ENCODE assay signal across 10 cellular contexts in genomic region chr2:161416294-161416632, GRCh38. TPM values are rescaled to one million over a fixed set of nuclear protein-coding genes. Genes with fewer than 3 reads are reported as not detected.
DNase-seq lines count a peak whose midpoint lies in the region; ATAC-seq, FAIRE-seq and TF ChIP-seq lines count a peak whose summit lies in the region.
"Had no signal": no experiment of that assay in that cellular context is flagged by ENCODE, and none has a peak within 500 bp of the region (broad histone marks: within the 10 kb centered on the region; RNA-seq: fewer than 3 reads in every experiment).

Gene TBR1 (plus strand): TSS chr2:161416297. CDS start chr2:161416411, 114 bp downstream.

- H3K79me2 ChIP-seq in HepG2 (ENCODE audit: insufficient read depth, low read length), result no peaks in the 10 kb centered on the region

- H3K9ac ChIP-seq in HepG2 (ENCODE audit: insufficient read depth, low read depth, low read length), result no peak within 1 kb of the TSS

- DNase-seq in HepG2 (ENCODE audit: low spot score), result no peak
- DNase-seq in right lobe of liver, result no peak
- DNase-seq in activated T-cell treated with anti-CD3 and anti-CD28 coated beads, Interleukin-2, amount 50 U/mL, for 72 hours, result peak in 1 of 2 donors; percentile 1
- DNase-seq in vagina (ENCODE audit: extremely low spot score in 2 of 2), result no peak
- no peak for DNase-seq in NCI-H1048 (lab: John Stamatoyannopoulos, UW)
- no peak for DNase-seq in NCI-H345 treated with DMSO at 0.1 percent for 48 hours (lab: John Stamatoyannopoulos, UW; ENCODE audit: unreplicated experiment)

- H3K27me3 ChIP-seq in HepG2 (ENCODE audit: control insufficient read depth in 1 of 2, insufficient read depth in 2 of 2, low read length in 2 of 2), result peaks cover 18 to 64% of the 10 kb centered on the region in 2 experiments
- H3K27me3 ChIP-seq in right lobe of liver, result peaks cover 4 to 20% of the 10 kb centered on the region in 2 donors
- H3K27me3 ChIP-seq in vagina, result peaks cover 7% of the 10 kb centered on the region

- peak within 1 kb of the TSS; percentile 47 to 76 (median 68) for H3K4me3 ChIP-seq in HepG2 (replicated peaks in 1 of 3; ENCODE audit: insufficient read depth in 1 of 3, low read depth in 2 of 3, low read length in 3 of 3)
- no peak within 1 kb of the TSS for H3K4me3 ChIP-seq in right lobe of liver
- H3K4me3 ChIP-seq in iPS-18c (ENCODE audit: insufficient read depth, low read depth, low read length), result peak within 1 kb of the TSS; percentile 29; the same call in 1 of the 2 replicates
- peak within 1 kb of the TSS; percentile 31 to 43 for H3K4me3 ChIP-seq in vagina

- H3K4me1 Mint-ChIP-seq in activated T-cell treated with anti-CD3 and anti-CD28 coated beads, Interleukin-2, amount 50 U/mL, for 72 hours (ENCODE audit: low read depth), result peaks cover 62% of the 10 kb centered on the region

- TF ChIP-seq EP300 in HepG2 (IDR thresholded peaks at IDR 0.05; ENCODE audit: low read depth in 2 of 2, low read length in 2 of 2), result no peak
- TF ChIP-seq EP300 in HepG2 (CRISPR knock-in tag; IDR thresholded peaks at IDR 0.05; ENCODE audit: borderline replicate concordance), result no peak

- BruUV-seq in HepG2 (replicated peaks; lab: Mats Ljungman, UMichigan), result no TSS peak

- TF ChIP-seq POLR2A in HepG2 (IDR thresholded peaks at IDR 0.05; ENCODE audit: insufficient read depth in 1 of 2, low read depth in 2 of 2, low read length in 2 of 2) (no peak), right lobe of liver (IDR thresholded peaks at IDR 0.05) (no peak), vagina (IDR thresholded peaks at IDR 0.05) (no peak)

- POLR2A ChIA-PET in HepG2 (lab: Yijun Ruan, JAX), result no interaction called here

- peak within 1 kb of the TSS; percentile 67 for H3K27ac Mint-ChIP-seq in activated T-cell treated with anti-CD3 and anti-CD28 coated beads, Interleukin-2, amount 50 U/mL, for 72 hours

- in situ Hi-C loops in HepG2 (cut with HindIII; ENCODE audit: extremely low pct_ligation_motif_present, low pct_unique_long_range_greater_than_20kb), result no loop called here

- peaks cover 74% of the 10 kb centered on the region for H3K27me3 Mint-ChIP-seq in activated T-cell treated with anti-CD3 and anti-CD28 coated beads, Interleukin-2, amount 50 U/mL, for 72 hours (ENCODE audit: low read depth)

- peak within 1 kb of the TSS; percentile 92 for H3K4me2 ChIP-seq in HepG2 (ENCODE audit: low read depth, low read length)

- H3K4me1 ChIP-seq in HepG2 (ENCODE audit: insufficient read depth, low read length) (peaks cover 44% of the 10 kb centered on the region), right lobe of liver (peaks cover 0 to 34% (median 5%) of the 10 kb centered on the region in 4 donors), vagina (peaks cover 46% of the 10 kb centered on the region)

- H2AFZ ChIP-seq in HepG2 (ENCODE audit: low read length), result peak within 1 kb of the TSS; percentile 17

- H3K36me3 ChIP-seq in HepG2 (replicated peaks in 1 of 2; ENCODE audit: control insufficient read depth in 1 of 2, insufficient read depth in 2 of 2, low read length in 2 of 2), result no peaks in the 10 kb centered on the region; a peak in 1 of 5 replicates
- no peaks in the 10 kb centered on the region for H3K36me3 ChIP-seq in right lobe of liver
- no peaks in the 10 kb centered on the region for H3K36me3 ChIP-seq in vagina
- H3K36me3 ChIP-seq: right atrium auricular region had no signal

- 4% methylated on average over 7 of the region's 7 CpGs for WGBS in HepG2 (ENCODE audit: low lambda C conversion rate)
- WGBS in right lobe of liver (ENCODE audit: insufficient coverage, low coverage, low lambda C conversion rate, missing lambda C conversion rate), result 4% methylated on average over 7 of the region's 7 CpGs

- TF ChIP-seq CTCF in HepG2 (CRISPR knock-in tag; IDR thresholded peaks at IDR 0.05), result no peak
- TF ChIP-seq CTCF in right lobe of liver (IDR thresholded peaks at IDR 0.05), result no peak
- no peak for TF ChIP-seq CTCF in vagina (IDR thresholded peaks at IDR 0.05)

- H3K9me3 Mint-ChIP-seq in activated T-cell treated with anti-CD3 and anti-CD28 coated beads, Interleukin-2, amount 50 U/mL, for 72 hours, result no peaks in the 10 kb centered on the region

- TF ChIP-seq RAD21 in HepG2 (CRISPR knock-in tag; IDR thresholded peaks at IDR 0.05), result no peak

- intact Hi-C loops in HepG2 (cut with micrococcal nuclease; ENCODE audit: unreplicated experiment) (loop anchor here (5.0 kb wide), 1 partner anchor 109 kb away; the partner anchor contains the start of gene PSMD14), right lobe of liver (cut with DNase I) (no loop called here), vagina (cut with DNase I) (no loop called here)

- H4K20me1 ChIP-seq in HepG2 (ENCODE audit: insufficient read depth, low read length), result no peaks in the 10 kb centered on the region

- H3K27ac ChIP-seq in HepG2 (ENCODE audit: extremely low read length, insufficient read depth, low read length) (no peak within 1 kb of the TSS), right lobe of liver (no peak within 1 kb of the TSS), vagina (no peak within 1 kb of the TSS)
- H3K27ac ChIP-seq: right atrium auricular region, RWPE1 had no signal

- FAIRE-seq in HepG2 (lab: Jason Lieb, UNC), result no peak

- CTCF ChIA-PET in HepG2 (lab: Yijun Ruan, JAX; ENCODE audit: low intra/inter-chr PET ratio, low total read pairs), result no interaction called here

- ATAC-seq in HepG2, result no peak
- no peak for ATAC-seq in right lobe of liver
- no peak for ATAC-seq in activated T-cell treated with anti-CD3 and anti-CD28 coated beads, Interleukin-2, amount 50 U/mL, for 72 hours (replicated peaks in 1 of 2)
- ATAC-seq in GM21447 (IDR thresholded peaks at IDR 0.05; ENCODE audit: unreplicated experiment), result no peak

- H3K9me3 ChIP-seq in HepG2 (ENCODE audit: low read length), result no peaks in the 10 kb centered on the region
- no peaks in the 10 kb centered on the region for H3K9me3 ChIP-seq in right lobe of liver
- no peaks in the 10 kb centered on the region for H3K9me3 ChIP-seq in iPS-18c (ENCODE audit: control insufficient read depth, insufficient read depth, low read length)
- no peaks in the 10 kb centered on the region for H3K9me3 ChIP-seq in vagina
- H3K9me3 ChIP-seq: right atrium auricular region had no signal

- peaks cover 0 to 3% of the 10 kb centered on the region in 2 donors for H3K36me3 Mint-ChIP-seq in activated T-cell treated with anti-CD3 and anti-CD28 coated beads, Interleukin-2, amount 50 U/mL, for 72 hours (ENCODE audit: insufficient read depth in 2 of 2)

- peak within 1 kb of the TSS; percentile 83 to 86 for H3K4me3 Mint-ChIP-seq in activated T-cell treated with anti-CD3 and anti-CD28 coated beads, Interleukin-2, amount 50 U/mL, for 72 hours

TF ChIP-seq in HepG2, 621 proteins besides CTCF, POLR2A, EP300 and RAD21 (continues in another document):
- TF ChIP-seq ZNF891 (CRISPR knock-in tag; IDR thresholded peaks at IDR 0.05) (no peak), ZNF333 (CRISPR knock-in tag; IDR thresholded peaks at IDR 0.05; ENCODE audit: borderline replicate concordance) (no peak), RARG (CRISPR knock-in tag; IDR thresholded peaks at IDR 0.05; ENCODE audit: low read depth) (no peak), POLR2G (IDR thresholded peaks at IDR 0.05; ENCODE audit: low read depth, low read length) (no peak), SRF (IDR thresholded peaks at IDR 0.05; ENCODE audit: low read depth, low read length) (no peak), ZNF180 (CRISPR knock-in tag; IDR thresholded peaks at IDR 0.05; ENCODE audit: borderline replicate concordance, low read depth) (no peak), ZMAT5 (CRISPR knock-in tag; IDR thresholded peaks at IDR 0.05; ENCODE audit: borderline replicate concordance, low read depth) (no peak), TEF (CRISPR knock-in tag; IDR thresholded peaks at IDR 0.05) (no peak), SMAD1 (CRISPR knock-in tag; IDR thresholded peaks at IDR 0.05; ENCODE audit: borderline replicate concordance, low read depth) (no peak)

RNA-seq across cellular contexts. Expression of gene TBR1, which starts in this region (rescaled TPM):
- total RNA-seq in HepG2 (2016; rRNA removed; fragmentation: Illumina TruSeq; extraction: Trizol) (not detected in 2 replicates), right lobe of liver (not detected), vagina (not detected)
- not detected in 2 replicates for total RNA-seq in HepG2 (2016; cell fraction: cytosol; rRNA removed; fragmentation: Illumina TruSeq; extraction: Trizol; ENCODE audit: low read depth)
- total RNA-seq in HepG2 (2016; cell fraction: insoluble cytoplasmic fraction; rRNA removed; fragmentation: Illumina TruSeq; extraction: Trizol), result 0.09 TPM in 1 of 2 replicates, not detected in the other
- total RNA-seq in HepG2 (2016; cell fraction: membrane; rRNA removed; fragmentation: Illumina TruSeq; extraction: Trizol), result not detected in 2 replicates
- 0.03 and 0.06 TPM in 2 replicates for total RNA-seq in HepG2 (2016; cell fraction: nucleus; rRNA removed; fragmentation: Illumina TruSeq; extraction: Trizol)
- 0.03 TPM in 1 of 2 replicates, not detected in the other for polyA plus RNA-seq in HepG2 (2011; rRNA removed)
- not detected in 2 replicates for polyA plus RNA-seq in HepG2 (2011; cell fraction: cytosol; rRNA removed)
- 0.05 and 0.10 TPM in 2 replicates for polyA plus RNA-seq in HepG2 (2011; cell fraction: nucleus; rRNA removed)
- not detected in 2 replicates for polyA plus RNA-seq in HepG2 (2012)
- polyA plus RNA-seq in HepG2 (2016; cell fraction: cytosol; fragmentation: Illumina TruSeq; extraction: Trizol; ENCODE audit: low read depth), result not detected in 2 replicates
- not detected in 2 replicates for polyA plus RNA-seq in HepG2 (2016; cell fraction: insoluble cytoplasmic fraction; fragmentation: Illumina TruSeq; extraction: Trizol; ENCODE audit: low read depth)
- not detected in 2 replicates for polyA plus RNA-seq in HepG2 (2016; cell fraction: membrane; fragmentation: Illumina TruSeq; extraction: Trizol; ENCODE audit: low read depth)
- not detected in 2 replicates for polyA plus RNA-seq in HepG2 (2016; cell fraction: nucleus; fragmentation: Illumina TruSeq; extraction: Trizol; ENCODE audit: insufficient read depth, low read depth)
- 0.04 TPM in 1 of 2 replicates, not detected in the other for polyA minus RNA-seq in HepG2 (2011; rRNA and poly(A)+ RNA removed; ENCODE audit: low replicate concordance)
- polyA minus RNA-seq in HepG2 (2011; cell fraction: cytosol; rRNA and poly(A)+ RNA removed), result not detected in 2 replicates
- 0.37 and 0.52 TPM in 2 replicates for polyA minus RNA-seq in HepG2 (2011; cell fraction: nucleus; rRNA and poly(A)+ RNA removed)
- total RNA-seq in activated T-cell treated with anti-CD3 and anti-CD28 coated beads, Interleukin-2, amount 50 U/mL, for 72 hours, result under 1 TPM; 0.02 to 0.05 TPM
- total RNA-seq: right atrium auricular region had no signal

Comparison
In these comparisons a context has a peak if more than half of its experiments do, and no peak if none do; other contexts are left out.
1. H3K4me3 ChIP-seq: peak in HepG2 (3 of 3), iPS-18c (single experiment) and vagina (2 of 2); none in right lobe of liver (0 of 3).